Comparison of ENCODE assay signal across 14 cellular contexts in the genomic region with DNA sequence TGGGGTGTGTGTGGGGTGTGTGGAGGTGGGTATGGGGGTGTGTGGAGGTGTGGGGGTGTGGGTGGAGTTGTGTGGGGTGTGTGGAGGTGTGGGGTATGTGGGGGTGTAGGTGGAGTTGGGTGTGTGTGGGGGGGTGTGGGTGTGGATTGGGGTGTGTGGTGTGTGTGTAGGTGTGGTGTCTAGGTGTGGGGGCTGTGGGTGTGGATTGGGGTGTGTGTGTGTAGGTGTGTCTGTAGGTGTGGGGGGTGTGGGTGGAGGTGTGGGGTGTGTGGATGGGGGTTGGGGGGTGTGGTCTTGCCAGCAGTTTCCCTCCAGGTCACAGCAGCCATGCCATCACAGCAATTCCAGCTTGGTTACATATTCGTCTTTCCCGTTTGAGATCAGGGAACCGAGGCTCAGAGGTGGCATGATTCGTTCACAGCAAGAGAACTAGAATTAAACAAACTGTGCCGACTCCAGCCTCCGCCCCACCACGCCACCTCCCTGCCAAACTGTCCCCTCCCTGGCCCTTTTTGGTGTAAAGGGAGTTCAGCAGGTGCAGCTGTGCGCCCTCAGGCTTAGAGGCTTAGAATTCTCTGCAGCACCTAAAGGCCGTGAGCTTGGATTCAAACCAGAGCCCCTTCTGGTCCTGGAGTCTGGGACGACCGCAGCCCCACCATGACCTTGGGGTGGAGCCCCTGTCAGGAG. TPM values are rescaled to one million over a fixed set of nuclear protein-coding genes. Genes with fewer than 3 reads are reported as not detected.
A peak's percentile ranks its signal among the peaks of the same experiment; 100 is the strongest.
DNase-seq lines count a peak whose midpoint lies in the region; ATAC-seq and TF ChIP-seq lines count a peak whose summit lies in the region.
"Not testable (repeated sequence)": the region's sequence is repeated elsewhere in the genome, so short reads cannot be mapped to it uniquely, and the experiment has no call there.
"Had no signal": no experiment of that assay in that cellular context is flagged by ENCODE, and none has a peak within 500 bp of the region (broad histone marks: within the 10 kb centered on the region; RNA-seq: fewer than 3 reads in every experiment).

No MANE protein-coding gene starts in this region.

- DNase-seq in G401 (ENCODE audit: low spot score), result peak; percentile 3
- DNase-seq in PC-9, result peak; percentile 33 to 61
- not testable (repeated sequence) for DNase-seq in activated T-cell treated with anti-CD3 and anti-CD28 coated beads, Interleukin-2, amount 50 U/mL, for 4 hours; natural killer cell treated with Interleukin-12 subunit alpha and Interleukin-12 subunit beta and Interleukin-15 and Interleukin-18, amount 100 ng/mL, for 72 hours (ENCODE audit: low spot score)
- peak; percentile 15 to 29 for DNase-seq in erythroblast (lab: John Stamatoyannopoulos, UW)
- peak; percentile 50 for DNase-seq in islet precursor cell
- DNase-seq in aorta, result peak in 1 of 2 donors; percentile 74

- H3K27ac ChIP-seq in PC-9; aorta (ENCODE audit: low read depth in 1 of 2, low read length in 2 of 2): not testable (repeated sequence)

- POLR2A ChIA-PET in PC-9 (lab: Charles Lee; ENCODE audit: unreplicated experiment), result not testable (repeated sequence)

- H3K4me2 ChIP-seq in PC-9, result not testable (repeated sequence)

- not testable (repeated sequence) for BruUV-seq in PC-9 (replicated peaks; lab: Mats Ljungman, UMichigan)

- not testable (repeated sequence) for H3K9me3 ChIP-seq in PC-9 (ENCODE audit: insufficient read depth, low read depth); aorta (ENCODE audit: control insufficient read depth, low read length)

- ATAC-seq in HG02642 (IDR thresholded peaks at IDR 0.05; ENCODE audit: poor library complexity, unreplicated experiment), result peak; percentile 8
- peak; percentile 16 to 28 for ATAC-seq in activated T-cell treated with anti-CD3 and anti-CD28 coated beads, Interleukin-2, amount 50 U/mL, for 4 hours
- peak; percentile 36 to 52 for ATAC-seq in natural killer cell treated with Interleukin-12 subunit alpha and Interleukin-12 subunit beta and Interleukin-15 and Interleukin-18, amount 100 ng/mL, for 72 hours
- ATAC-seq in aorta (ENCODE audit: low FRiP score), result peak; percentile 44

- H3K36me3 ChIP-seq in PC-9 (ENCODE audit: low read depth); aorta (ENCODE audit: control insufficient read depth in 1 of 2, insufficient read depth in 2 of 2, low read length in 1 of 2): not testable (repeated sequence)

- H3K4me1 ChIP-seq in PC-9 (replicated peaks; ENCODE audit: insufficient read depth), result peaks cover 26% of the 10 kb centered on the region
- not testable (repeated sequence) for H3K4me1 ChIP-seq in aorta (ENCODE audit: control insufficient read depth in 1 of 2, insufficient read depth in 2 of 2, low read length in 2 of 2)

- H3K36me3 Mint-ChIP-seq in activated T-cell treated with anti-CD3 and anti-CD28 coated beads, Interleukin-2, amount 50 U/mL, for 4 hours (ENCODE audit: insufficient read depth); natural killer cell treated with Interleukin-12 subunit alpha and Interleukin-12 subunit beta and Interleukin-15 and Interleukin-18, amount 100 ng/mL, for 72 hours: not testable (repeated sequence)

- not testable (repeated sequence) for H3K4me3 Mint-ChIP-seq in activated T-cell treated with anti-CD3 and anti-CD28 coated beads, Interleukin-2, amount 50 U/mL, for 4 hours; natural killer cell treated with Interleukin-12 subunit alpha and Interleukin-12 subunit beta and Interleukin-15 and Interleukin-18, amount 100 ng/mL, for 72 hours

- H3K27ac Mint-ChIP-seq in natural killer cell treated with Interleukin-12 subunit alpha and Interleukin-12 subunit beta and Interleukin-15 and Interleukin-18, amount 100 ng/mL, for 72 hours, result not testable (repeated sequence)

- WGBS in aorta, 2 donors, result 81 to 85% methylated on average over 9 to 11 of the region's 11 CpGs

- intact Hi-C loops in PC-9 (cut with micrococcal nuclease; ENCODE audit: unreplicated experiment), result loop anchor here (2.0 kb wide), 1 partner anchor 492 kb away; no protein-coding TSS in a partner anchor
- intact Hi-C loops in aorta (cut with DNase I), result not testable (repeated sequence)

- not testable (repeated sequence) for H3K27me3 Mint-ChIP-seq in activated T-cell treated with anti-CD3 and anti-CD28 coated beads, Interleukin-2, amount 50 U/mL, for 4 hours (ENCODE audit: low read depth); natural killer cell treated with Interleukin-12 subunit alpha and Interleukin-12 subunit beta and Interleukin-15 and Interleukin-18, amount 100 ng/mL, for 72 hours

- not testable (repeated sequence) for H3F3A ChIP-seq in PC-9 (ENCODE audit: insufficient read depth, low read depth)

- not testable (repeated sequence) for H3K27me3 ChIP-seq in PC-9 (ENCODE audit: insufficient read depth, low read depth); aorta (ENCODE audit: control insufficient read depth in 1 of 2, insufficient read depth in 2 of 2, low read length in 1 of 2)

- not testable (repeated sequence) for TF ChIP-seq CTCF in PC-9 (conservative IDR thresholded peaks at IDR 0.05)

- not testable (repeated sequence) for H3K79me2 ChIP-seq in PC-9 (ENCODE audit: low read depth)

- not testable (repeated sequence) for H3K9me2 ChIP-seq in PC-9 (ENCODE audit: insufficient read depth)

- H3K9me3 Mint-ChIP-seq in activated T-cell treated with anti-CD3 and anti-CD28 coated beads, Interleukin-2, amount 50 U/mL, for 4 hours; natural killer cell treated with Interleukin-12 subunit alpha and Interleukin-12 subunit beta and Interleukin-15 and Interleukin-18, amount 100 ng/mL, for 72 hours: not testable (repeated sequence)

- not testable (repeated sequence) for TF ChIP-seq POLR2A in erythroblast (IDR thresholded peaks at IDR 0.05; ENCODE audit: low read length)

- in situ Hi-C loops in G401 (cut with HindIII; ENCODE audit: low sequenced_read_pairs), result not testable (repeated sequence)

- H2AFZ ChIP-seq in PC-9, result not testable (repeated sequence)

- not testable (repeated sequence) for H4K20me1 ChIP-seq in PC-9 (ENCODE audit: insufficient read depth)

- H3K4me3 ChIP-seq in PC-9; aorta (ENCODE audit: low read length in 2 of 2): not testable (repeated sequence)

- H3K4me1 Mint-ChIP-seq in activated T-cell treated with anti-CD3 and anti-CD28 coated beads, Interleukin-2, amount 50 U/mL, for 4 hours (ENCODE audit: low read depth); natural killer cell treated with Interleukin-12 subunit alpha and Interleukin-12 subunit beta and Interleukin-15 and Interleukin-18, amount 100 ng/mL, for 72 hours (ENCODE audit: low read depth in 2 of 2): not testable (repeated sequence)

- CTCF ChIA-PET in PC-9 (lab: Charles Lee), result interaction anchor here (0.5 kb wide), 1 partner anchor 499 kb away, joined by 5 read pairs; no protein-coding TSS in a partner anchor

RNA-seq across cellular contexts. Expression of gene SPDYE17, which starts 33.3 kb away (rescaled TPM):
- not detected in 2 replicates for total RNA-seq in G401 (2014; rRNA removed; shearing (Covaris generic))
- total RNA-seq in PC-9 (2021) (not detected in 2 replicates), aorta (not detected)
- not detected for total RNA-seq in activated T-cell treated with anti-CD3 and anti-CD28 coated beads, Interleukin-2, amount 50 U/mL, for 4 hours
- total RNA-seq in natural killer cell treated with Interleukin-12 subunit alpha and Interleukin-12 subunit beta and Interleukin-15 and Interleukin-18, amount 100 ng/mL, for 72 hours, result not detected
- polyA plus RNA-seq in aorta, result not detected
- total RNA-seq: adrenal gland, gastrocnemius medialis, ovary, thoracic aorta had no signal
- polyA plus RNA-seq: adrenal gland, IgD-negative memory B cell, immature natural killer cell, ovary had no signal
